Comparison of ENCODE assay signal across 18 cellular contexts in the genomic region with DNA sequence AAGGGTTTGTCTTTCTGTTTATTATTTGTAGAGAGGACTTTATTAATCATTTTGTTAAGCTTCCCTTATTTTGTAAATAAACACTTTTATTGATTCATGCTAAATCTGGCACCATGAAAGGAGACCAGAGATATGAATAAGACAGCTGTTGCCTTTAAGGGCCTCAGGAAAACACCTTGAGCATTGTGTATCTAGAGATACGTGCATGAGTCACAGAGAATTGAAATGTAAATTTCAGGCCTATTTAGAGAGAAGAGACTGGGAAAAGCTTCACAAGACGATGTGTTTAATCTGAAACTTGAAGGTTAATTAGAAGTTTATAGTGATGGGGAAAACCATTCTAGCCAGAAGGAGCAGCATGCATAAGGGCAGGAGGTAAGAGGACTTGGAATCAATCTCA. TPM values are rescaled to one million over a fixed set of nuclear protein-coding genes. Genes with fewer than 3 reads are reported as not detected.
A peak's percentile ranks its signal among the peaks of the same experiment; 100 is the strongest.
DNase-seq lines count a peak whose midpoint lies in the region; ATAC-seq and TF ChIP-seq lines count a peak whose summit lies in the region.
"Had no signal": no experiment of that assay in that cellular context is flagged by ENCODE, and none has a peak within 500 bp of the region (broad histone marks: within the 10 kb centered on the region; RNA-seq: fewer than 3 reads in every experiment).

No MANE protein-coding gene starts in this region.

- ATAC-seq in HG02798 (IDR thresholded peaks at IDR 0.05; ENCODE audit: poor library complexity, unreplicated experiment) (peak; percentile 36), RWPE2 (ENCODE audit: low read depth) (0 out of 3 replicates have a peak, but pooled peaks have one; percentile 28), left lung (no peak)
- peak; percentile 60 for ATAC-seq in stimulated activated memory B cell treated with anti-CD40 and anti-IgM and Interleukin-4, amounts not matched to agents 10 μg/mL and 1 μg/mL and 100 μg/mL, for 72 hours
- ATAC-seq: A549, PC-3, T-helper 17 cell, upper lobe of right lung had no signal

- CTCF ChIA-PET in SK-N-SH (lab: Yijun Ruan, JAX): interaction anchor here (1.8 kb wide), 1 partner anchor 10 kb away, joined by 6 read pairs; no protein-coding TSS in a partner anchor

- no peaks in the 10 kb centered on the region for H3K9me2 ChIP-seq in SK-N-SH

- POLR2A ChIA-PET in SK-N-SH (lab: Yijun Ruan, JAX): no interaction called here

- no peak overlapping the region for H3K4me2 ChIP-seq in SK-N-SH
- H3K4me2 ChIP-seq: A549 had no signal

- H3K4me1 Mint-ChIP-seq in activated T-cell treated with anti-CD3 and anti-CD28 coated beads, Interleukin-2, amount 50 U/mL, for 24 hours (ENCODE audit: low read depth): peaks cover 18% of the 10 kb centered on the region
- peaks cover 64% of the 10 kb centered on the region for H3K4me1 Mint-ChIP-seq in stimulated activated memory B cell treated with anti-CD40 and anti-IgM and Interleukin-4, amounts not matched to agents 10 μg/mL and 1 μg/mL and 100 μg/mL, for 72 hours
- peaks cover 35% of the 10 kb centered on the region for H3K4me1 Mint-ChIP-seq in osteocyte (ENCODE audit: unreplicated experiment)

- no peak for DNase-seq in activated T-cell treated with anti-CD3 and anti-CD28 coated beads, Interleukin-2, amount 50 U/mL, for 24 hours
- DNase-seq in activated T-cell treated with anti-CD3 and anti-CD28 coated beads for 4 hours (no peak), RWPE2 (ENCODE audit: low spot score) (no peak), osteocyte (ENCODE audit: extremely low spot score, unreplicated experiment) (no peak), left lung (no peak), SK-N-SH (no peak)
- DNase-seq: activated CD4-positive, alpha-beta memory T cell treated with anti-CD3 and anti-CD28 coated beads for 36 hours; foreskin melanocyte; KG1; NCI-H2081 treated with DMSO at 0.1 percent for 48 hours; PC-3; T-helper 17 cell; upper lobe of right lung had no signal

- peaks cover 10% of the 10 kb centered on the region for H3K36me3 Mint-ChIP-seq in activated T-cell treated with anti-CD3 and anti-CD28 coated beads, Interleukin-2, amount 50 U/mL, for 24 hours (ENCODE audit: low read depth)
- H3K36me3 Mint-ChIP-seq in stimulated activated memory B cell treated with anti-CD40 and anti-IgM and Interleukin-4, amounts not matched to agents 10 μg/mL and 1 μg/mL and 100 μg/mL, for 72 hours: peaks cover 56% of the 10 kb centered on the region
- peaks cover 49% of the 10 kb centered on the region for H3K36me3 Mint-ChIP-seq in osteocyte (ENCODE audit: unreplicated experiment)
- H3K36me3 Mint-ChIP-seq: activated naive CD4-positive, alpha-beta T cell treated with anti-CD3 and anti-CD28 coated beads, Interleukin-2, amount 50 U/mL, for 72 hours had no signal

- no peak for TF ChIP-seq EP300 in SK-N-SH (IDR thresholded peaks at IDR 0.05; ENCODE audit: borderline replicate concordance in 1 of 2, low read depth in 1 of 2, low read length in 1 of 2)

- H3F3A ChIP-seq in SK-N-SH (replicated peaks; ENCODE audit: insufficient read depth): peaks cover 8% of the 10 kb centered on the region

- WGBS in SK-N-SH (ENCODE audit: low lambda C conversion rate): 99% methylated on average over 2 of the region's 2 CpGs

- H4K20me1 ChIP-seq in SK-N-SH (ENCODE audit: insufficient read depth): no peaks in the 10 kb centered on the region

- H3K9me3 ChIP-seq in RWPE2 (ENCODE audit: severe bottlenecking) (no peaks in the 10 kb centered on the region), left lung (no peaks in the 10 kb centered on the region), SK-N-SH (no peaks in the 10 kb centered on the region)
- H3K9me3 ChIP-seq: A549, upper lobe of right lung had no signal

- peak overlapping the region; percentile 2 for H3K27ac Mint-ChIP-seq in activated T-cell treated with anti-CD3 and anti-CD28 coated beads, Interleukin-2, amount 50 U/mL, for 24 hours
- H3K27ac Mint-ChIP-seq in stimulated activated memory B cell treated with anti-CD40 and anti-IgM and Interleukin-4, amounts not matched to agents 10 μg/mL and 1 μg/mL and 100 μg/mL, for 72 hours: peak overlapping the region; percentile 83
- no peak overlapping the region for H3K27ac Mint-ChIP-seq in osteocyte (ENCODE audit: unreplicated experiment)
- H3K27ac Mint-ChIP-seq: activated CD4-positive, alpha-beta memory T cell treated with anti-CD3 and anti-CD28 coated beads for 36 hours; activated naive CD4-positive, alpha-beta T cell treated with anti-CD3 and anti-CD28 coated beads, Interleukin-2, amount 50 U/mL, for 72 hours; dendritic cell treated with granulocyte-macrophage colony-stimulating factor and Interleukin-4, amounts not matched to agents 40 ng/mL and 50 ng/mL, for 4 days; T-helper 17 cell had no signal

- no peaks in the 10 kb centered on the region for H3K27me3 ChIP-seq in RWPE2 (ENCODE audit: insufficient read depth, poor library complexity, severe bottlenecking)
- no peaks in the 10 kb centered on the region for H3K27me3 ChIP-seq in left lung
- no peaks in the 10 kb centered on the region for H3K27me3 ChIP-seq in SK-N-SH (ENCODE audit: insufficient read depth)
- H3K27me3 ChIP-seq: upper lobe of right lung had no signal

- no peak for TF ChIP-seq CTCF in RWPE2 (IDR thresholded peaks at IDR 0.05; ENCODE audit: poor library complexity, severe bottlenecking)
- no peak for TF ChIP-seq CTCF in osteocyte (IDR thresholded peaks at IDR 0.05)
- no peak for TF ChIP-seq CTCF in left lung (IDR thresholded peaks at IDR 0.05)
- TF ChIP-seq CTCF in SK-N-SH (IDR thresholded peaks at IDR 0.05): no peak

- H2AFZ ChIP-seq in SK-N-SH (ENCODE audit: low read depth): no peak overlapping the region

- no peak overlapping the region for H3K9ac ChIP-seq in SK-N-SH

- H3K27me3 Mint-ChIP-seq in activated T-cell treated with anti-CD3 and anti-CD28 coated beads, Interleukin-2, amount 50 U/mL, for 24 hours: no peaks in the 10 kb centered on the region
- H3K27me3 Mint-ChIP-seq in stimulated activated memory B cell treated with anti-CD40 and anti-IgM and Interleukin-4, amounts not matched to agents 10 μg/mL and 1 μg/mL and 100 μg/mL, for 72 hours: no peaks in the 10 kb centered on the region
- no peaks in the 10 kb centered on the region for H3K27me3 Mint-ChIP-seq in osteocyte (ENCODE audit: unreplicated experiment)
- H3K27me3 Mint-ChIP-seq: activated CD4-positive, alpha-beta memory T cell treated with anti-CD3 and anti-CD28 coated beads for 36 hours; dendritic cell treated with granulocyte-macrophage colony-stimulating factor and Interleukin-4, amounts not matched to agents 40 ng/mL and 50 ng/mL, for 4 days; T-helper 17 cell had no signal

- peaks cover 34% of the 10 kb centered on the region for H3K79me2 ChIP-seq in SK-N-SH (ENCODE audit: insufficient read depth)

- H3K4me3 Mint-ChIP-seq in activated T-cell treated with anti-CD3 and anti-CD28 coated beads, Interleukin-2, amount 50 U/mL, for 24 hours: no peak overlapping the region
- peak overlapping the region; percentile 40 for H3K4me3 Mint-ChIP-seq in stimulated activated memory B cell treated with anti-CD40 and anti-IgM and Interleukin-4, amounts not matched to agents 10 μg/mL and 1 μg/mL and 100 μg/mL, for 72 hours
- no peak overlapping the region for H3K4me3 Mint-ChIP-seq in osteocyte (ENCODE audit: unreplicated experiment)
- H3K4me3 Mint-ChIP-seq: activated CD4-positive, alpha-beta memory T cell treated with anti-CD3 and anti-CD28 coated beads for 36 hours; dendritic cell treated with granulocyte-macrophage colony-stimulating factor and Interleukin-4, amounts not matched to agents 40 ng/mL and 50 ng/mL, for 4 days; T-helper 17 cell had no signal

- no peak overlapping the region for H3K4me3 ChIP-seq in RWPE2 (ENCODE audit: severe bottlenecking)
- no peak overlapping the region for H3K4me3 ChIP-seq in left lung
- H3K4me3 ChIP-seq in SK-N-SH (ENCODE audit: low read depth in 2 of 2, low read length in 1 of 2): no peak overlapping the region
- H3K4me3 ChIP-seq: A549, upper lobe of right lung had no signal

- H3K27ac ChIP-seq in RWPE2 (ENCODE audit: poor library complexity, severe bottlenecking) (peak overlapping the region; percentile 95), left lung (peak overlapping the region in 1 of 2 donors; percentile 6), SK-N-SH (ENCODE audit: low read depth in 2 of 2, low read length in 1 of 2) (no peak overlapping the region)
- H3K27ac ChIP-seq: A549, upper lobe of right lung had no signal

- TF ChIP-seq RAD21 in SK-N-SH (IDR thresholded peaks at IDR 0.05; ENCODE audit: low read length): no peak

- peaks cover 63% of the 10 kb centered on the region for H3K4me1 ChIP-seq in RWPE2 (ENCODE audit: insufficient read depth, poor library complexity, severe bottlenecking)
- peaks cover 8 to 20% of the 10 kb centered on the region in 2 donors for H3K4me1 ChIP-seq in left lung
- H3K4me1 ChIP-seq in SK-N-SH (ENCODE audit: control insufficient read depth in 1 of 2, insufficient read depth in 2 of 2, low read depth in 1 of 2, low read length in 1 of 2): peaks cover 0 to 21% of the 10 kb centered on the region in 2 experiments; a peak in 3 of 4 replicates

- intact Hi-C loops in left lung (cut with DNase I): no loop called here

- peaks cover 56% of the 10 kb centered on the region for H3K36me3 ChIP-seq in RWPE2 (ENCODE audit: low read depth)
- H3K36me3 ChIP-seq in left lung: peaks cover 0 to 7% of the 10 kb centered on the region in 2 donors
- H3K36me3 ChIP-seq in SK-N-SH (replicated peaks in 1 of 2; ENCODE audit: control insufficient read depth in 1 of 2, insufficient read depth in 2 of 2, low read length in 1 of 2): peaks cover 57 to 59% of the 10 kb centered on the region in 2 experiments

- H3K9me3 Mint-ChIP-seq in activated T-cell treated with anti-CD3 and anti-CD28 coated beads, Interleukin-2, amount 50 U/mL, for 24 hours: no peaks in the 10 kb centered on the region
- no peaks in the 10 kb centered on the region for H3K9me3 Mint-ChIP-seq in stimulated activated memory B cell treated with anti-CD40 and anti-IgM and Interleukin-4, amounts not matched to agents 10 μg/mL and 1 μg/mL and 100 μg/mL, for 72 hours
- no peaks in the 10 kb centered on the region for H3K9me3 Mint-ChIP-seq in osteocyte (ENCODE audit: unreplicated experiment)
- H3K9me3 Mint-ChIP-seq: activated CD4-positive, alpha-beta memory T cell treated with anti-CD3 and anti-CD28 coated beads for 36 hours; dendritic cell treated with granulocyte-macrophage colony-stimulating factor and Interleukin-4, amounts not matched to agents 40 ng/mL and 50 ng/mL, for 4 days had no signal

TF ChIP-seq in SK-N-SH, 30 proteins besides CTCF, POLR2A, EP300 and RAD21 (continues in another document):
- TF ChIP-seq RFX5 (IDR thresholded peaks at IDR 0.05; ENCODE audit: low read length) (no peak), TEAD4 (IDR thresholded peaks at IDR 0.05; ENCODE audit: borderline replicate concordance, insufficient read depth) (no peak), SIN3A (IDR thresholded peaks at IDR 0.05; ENCODE audit: borderline replicate concordance, low read depth, low read length) (no peak)

RNA-seq across cellular contexts. Expression of a gene that starts 28.6 kb away (rescaled TPM):
- total RNA-seq in osteocyte: 0.55 and 0.75 TPM in 2 replicates
- total RNA-seq in left lung: under 1 TPM in 1 of 2 donors, not detected in 1; 0.41 TPM
- polyA plus RNA-seq in SK-N-SH (2012; rRNA removed): 0.03 and 0.23 TPM in 2 replicates
- polyA plus RNA-seq in SK-N-SH (2012; cell fraction: cytosol; rRNA removed): 0.07 and 0.21 TPM in 2 replicates
- polyA plus RNA-seq in SK-N-SH (2012; cell fraction: nucleus; rRNA removed): 0.21 and 0.42 TPM in 2 replicates
- total RNA-seq: activated CD4-positive, alpha-beta memory T cell treated with anti-CD3 and anti-CD28 coated beads for 36 hours; activated naive CD4-positive, alpha-beta T cell treated with anti-CD3 and anti-CD28 coated beads, Interleukin-2, amount 50 U/mL, for 72 hours; PC-3; T-helper 17 cell had no signal

RNA-seq across cellular contexts. Expression of a gene that starts 29.7 kb away (rescaled TPM):
- total RNA-seq in osteocyte: 75.5 and 86.7 TPM in 2 replicates
- total RNA-seq in left lung: 10 to 100 TPM; 49.7 to 65.9 TPM
- polyA plus RNA-seq in SK-N-SH (2012; rRNA removed): 21.9 and 23.6 TPM in 2 replicates
- 28.2 and 33.5 TPM in 2 replicates for polyA plus RNA-seq in SK-N-SH (2012; cell fraction: cytosol; rRNA removed)
- 15.1 and 22.2 TPM in 2 replicates for polyA plus RNA-seq in SK-N-SH (2012; cell fraction: nucleus; rRNA removed)
